ENCODE assay signal across 10 cellular contexts in genomic region chrX:10199212-10199611, GRCh38. TPM values are rescaled to one million over a fixed set of nuclear protein-coding genes. Genes with fewer than 3 reads are reported as not detected.
DNase-seq lines count a peak whose midpoint lies in the region; ATAC-seq, FAIRE-seq and TF ChIP-seq lines count a peak whose summit lies in the region.
"Had no signal": no experiment of that assay in that cellular context is flagged by ENCODE, and none has a peak within 500 bp of the region (broad histone marks: within the 10 kb centered on the region; RNA-seq: fewer than 3 reads in every experiment).

No MANE protein-coding gene starts in this region.

- no peaks in the 10 kb centered on the region for H3K27me3 Mint-ChIP-seq in astrocyte (ENCODE audit: low read depth, unreplicated experiment)

- FAIRE-seq in astrocyte (lab: Jason Lieb, UNC): peak; percentile 34

- peaks cover 2% of the 10 kb centered on the region for H3K36me3 Mint-ChIP-seq in astrocyte (ENCODE audit: low read depth, unreplicated experiment)

- no peaks in the 10 kb centered on the region for H3K36me3 ChIP-seq in astrocyte (ENCODE audit: insufficient read depth, low read length)
- H3K36me3 ChIP-seq in spleen: no peaks in the 10 kb centered on the region

- WGBS in spleen, 5 donors: 5 to 31% (median 7%) methylated on average over 6 of the region's 6 CpGs

- H3K27ac Mint-ChIP-seq in astrocyte (ENCODE audit: unreplicated experiment): no peak overlapping the region

- no peak overlapping the region for H3K4me2 ChIP-seq in astrocyte (ENCODE audit: low read length)

- H3K4me1 Mint-ChIP-seq in astrocyte (ENCODE audit: low read depth, unreplicated experiment): peaks cover 3% of the 10 kb centered on the region

- peak overlapping the region; percentile 47 for H2AFZ ChIP-seq in astrocyte (ENCODE audit: low read depth, low read length)
- H2AFZ ChIP-seq: parathyroid adenoma had no signal

- H4K20me1 ChIP-seq in astrocyte (ENCODE audit: insufficient read depth, low read length): no peaks in the 10 kb centered on the region

- DNase-seq in astrocyte (ENCODE audit: low read depth): peak; percentile 34
- peak; percentile 86 for DNase-seq in spleen
- no peak for DNase-seq in superior temporal gyrus (ENCODE audit: extremely low spot score)
- no peak for DNase-seq in caudate nucleus (lab: John Stamatoyannopoulos, UW)
- no peak for DNase-seq in mucosa of gallbladder (ENCODE audit: low spot score)

- intact Hi-C loops in spleen (cut with DNase I; ENCODE audit: low total_unique reads): no loop called here

- TF ChIP-seq CTCF in astrocyte (IDR thresholded peaks at IDR 0.05; ENCODE audit: insufficient read depth, low read depth, low read length): no peak
- TF ChIP-seq CTCF in spleen (IDR thresholded peaks at IDR 0.05 in 8 of 11, conservative IDR thresholded peaks at IDR 0.05 in 3 of 11): no peak

- no peaks in the 10 kb centered on the region for H3K9me3 Mint-ChIP-seq in astrocyte (ENCODE audit: unreplicated experiment)

- no peak overlapping the region for H3K4me3 Mint-ChIP-seq in astrocyte (ENCODE audit: unreplicated experiment)

- no peak overlapping the region for H3K9ac ChIP-seq in astrocyte (ENCODE audit: low read length)
- H3K9ac ChIP-seq: parathyroid adenoma had no signal

- H3K4me1 ChIP-seq in astrocyte (ENCODE audit: insufficient read depth, low read length) (no peaks in the 10 kb centered on the region), spleen (peaks cover 0 to 16% (median 2%) of the 10 kb centered on the region in 6 donors)
- H3K4me1 ChIP-seq: parathyroid adenoma had no signal

- ATAC-seq in GM19025 (IDR thresholded peaks at IDR 0.05; ENCODE audit: low read depth, unreplicated experiment) (peak; percentile 90), HG03378 (IDR thresholded peaks at IDR 0.05; ENCODE audit: unreplicated experiment) (peak; percentile 87)
- ATAC-seq: HCT116 had no signal

- TF ChIP-seq POLR2A in spleen (IDR thresholded peaks at IDR 0.05): no peak

- H3K79me2 ChIP-seq in astrocyte (ENCODE audit: insufficient read depth, low read length): no peaks in the 10 kb centered on the region
- H3K79me2 ChIP-seq: parathyroid adenoma had no signal

- no peak overlapping the region for H3K4me3 ChIP-seq in astrocyte (ENCODE audit: insufficient read depth, low read depth, low read length)
- H3K4me3 ChIP-seq in spleen: no peak overlapping the region

- H3K27ac ChIP-seq in astrocyte (ENCODE audit: low read depth, low read length) (no peak overlapping the region), spleen (peak overlapping the region; percentile 4 to 88 (median 74)), caudate nucleus (ENCODE audit: low read depth, low read length) (no peak overlapping the region)
- H3K27ac ChIP-seq: parathyroid adenoma had no signal

- H3K27me3 ChIP-seq in astrocyte (ENCODE audit: insufficient read depth, low read length): no peaks in the 10 kb centered on the region
- no peaks in the 10 kb centered on the region for H3K27me3 ChIP-seq in spleen (replicated peaks in 1 of 7)

- H3K9me3 ChIP-seq in astrocyte (ENCODE audit: insufficient read depth, low read depth, low read length): no peaks in the 10 kb centered on the region
- H3K9me3 ChIP-seq in spleen: no peaks in the 10 kb centered on the region

RNA-seq across cellular contexts. Expression of gene CLCN4, which starts 42.4 kb away (rescaled TPM):
- total RNA-seq in astrocyte (5.9 and 7.2 TPM in 2 replicates), spleen (10 to 100 TPM in 1 of 7 donors, 1 to 10 TPM in 6; 4.8 to 10.9 (median 5.3) TPM), mucosa of gallbladder (8.0 TPM)
- under 1 TPM; 0.63 to 0.85 (median 0.64) TPM for polyA plus RNA-seq in spleen
- total RNA-seq: T-helper 1 cell treated with Interleukin-12 subunit alpha and Interleukin-12 subunit beta and Interleukin-4 antibody, amounts not matched to agents 30 ng/mL and 1 ng/mL, for 36 hours had no signal

Comparison
In these comparisons a context has a peak if more than half of its experiments do, and no peak if none do; other contexts are left out.
1. DNase-seq: peak in astrocyte (single experiment) and spleen (single experiment); none in superior temporal gyrus (single experiment), caudate nucleus (0 of 61) and mucosa of gallbladder (single experiment).
2. H3K27ac ChIP-seq: peak in spleen (8 of 8); none in astrocyte (single experiment) and caudate nucleus (single experiment).